ENCODE assay signal across 8 cellular contexts in the genomic region with DNA sequence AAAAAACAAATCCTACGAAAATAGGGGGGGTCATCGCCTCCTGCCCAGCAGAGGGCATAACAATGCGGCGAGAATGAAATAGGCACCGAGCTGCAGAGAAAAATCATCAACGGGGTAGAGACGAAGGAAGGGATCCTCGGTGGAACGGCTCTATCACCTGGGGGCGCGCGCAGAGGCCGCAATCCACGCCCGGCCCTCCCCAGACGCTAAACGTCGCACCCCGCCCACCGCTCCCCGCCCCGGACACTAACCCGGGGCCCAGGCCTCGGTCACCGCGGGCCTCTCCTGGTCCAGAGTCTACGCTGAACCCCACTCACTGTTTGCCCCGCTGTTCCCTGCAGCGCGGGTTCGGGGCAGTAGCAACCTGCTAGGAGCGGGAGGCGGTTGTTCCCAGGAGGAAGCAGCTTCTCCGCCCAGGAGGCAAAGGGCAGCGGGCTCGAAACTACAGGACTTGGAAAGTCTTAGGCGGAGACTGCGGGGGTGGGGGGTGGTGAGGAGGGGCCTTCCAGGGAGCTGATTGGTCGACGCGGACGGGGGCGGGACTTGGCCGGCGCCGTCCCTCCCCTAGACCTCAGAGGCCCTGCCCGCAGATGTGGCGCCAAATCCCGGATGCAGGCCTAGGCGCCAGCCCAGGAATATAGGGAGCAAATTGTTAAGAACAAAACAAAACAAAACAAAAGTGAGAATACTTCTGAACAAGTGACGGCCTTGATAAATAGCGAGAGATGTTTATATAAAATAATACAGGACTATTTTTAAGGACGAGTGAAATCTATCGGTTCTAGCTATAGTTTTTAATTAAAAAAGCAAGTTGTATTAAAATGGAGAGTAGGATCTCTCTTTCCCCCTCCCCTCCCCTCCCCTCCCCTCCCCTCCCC. TPM values are rescaled to one million over a fixed set of nuclear protein-coding genes. Genes with fewer than 3 reads are reported as not detected.
DNase-seq lines count a peak whose midpoint lies in the region; ATAC-seq and TF ChIP-seq lines count a peak whose summit lies in the region.

Gene TCAF1 (minus strand): TSS at position 467 of the 878 bp plus-strand sequence. CDS start 25,568 bp downstream, outside the sequence.

- H3K36me3 ChIP-seq in left lung = no peaks in the 10 kb centered on the region

- H3K4me1 ChIP-seq in left lung = peaks cover 8 to 30% of the 10 kb centered on the region in 2 donors

- ATAC-seq in HG03460 (IDR thresholded peaks at IDR 0.05; ENCODE audit: unreplicated experiment) (peak; percentile 93), left lung (peak; percentile 99)

- intact Hi-C loops in left lung (cut with DNase I) = no loop called here

- H3K4me3 ChIP-seq in left lung = peak within 1 kb of the TSS; percentile 77 to 84

- peak within 1 kb of the TSS; percentile 90 to 94 for H3K27ac ChIP-seq in left lung

- H3K27me3 ChIP-seq in left lung = no peaks in the 10 kb centered on the region

- TF ChIP-seq CTCF in left lung (IDR thresholded peaks at IDR 0.05) = no peak

- DNase-seq in C1 segment of cervical spinal cord (lab: John Stamatoyannopoulos, UW) (peak; percentile 48 to 95 (median 88)), GM19240 (ENCODE audit: insufficient read length, low spot score) (peak; percentile 55), NCI-H524 treated with DMSO at 0.1 percent for 48 hours (lab: John Stamatoyannopoulos, UW) (peak; percentile 69), dedifferentiated amniotic fluid mesenchymal stem cell (ENCODE audit: extremely low spot score) (peak; percentile 94), left lung (peak; percentile 96)
- peak; percentile 86 for DNase-seq in activated CD4-positive, alpha-beta T cell treated with anti-CD3 and anti-CD28 coated beads, Interleukin-2, amount 50 U/mL, for 1 hour
- DNase-seq in stimulated activated CD4-positive, alpha-beta T cell treated with anti-CD3 and anti-CD28 coated beads, Interleukin-2, amount 100 ng/mL, for 48 hours = peak; percentile 89

- H3K9me3 ChIP-seq in left lung = no peaks in the 10 kb centered on the region

RNA-seq across cellular contexts. Expression of gene TCAF1, which starts in this region (rescaled TPM):
- 10 to 100 TPM; 39.4 to 49.3 TPM for total RNA-seq in left lung

Comparison
In these comparisons a context has a peak if more than half of its experiments do, and no peak if none do; other contexts are left out.
1. Peak in every context shown above with its lines: DNase-seq, ATAC-seq, H3K4me3 ChIP-seq and H3K27ac ChIP-seq.